ENCODE assay signal across 10 cellular contexts in genomic region chr19:17289489-17289888, GRCh38. TPM values are rescaled to one million over a fixed set of nuclear protein-coding genes. Genes with fewer than 3 reads are reported as not detected.
A peak's percentile ranks its signal among the peaks of the same experiment; 100 is the strongest.
DNase-seq lines count a peak whose midpoint lies in the region; ATAC-seq and TF ChIP-seq lines count a peak whose summit lies in the region.
"Had no signal": no experiment of that assay in that cellular context is flagged by ENCODE, and none has a peak within 500 bp of the region (broad histone marks: within the 10 kb centered on the region; RNA-seq: fewer than 3 reads in every experiment).

No MANE protein-coding gene starts in this region.

- no peak overlapping the region for H3K27ac Mint-ChIP-seq in nephron progenitor cell
- H3K27ac Mint-ChIP-seq: naive thymus-derived CD4-positive, alpha-beta T cell; T-helper 1 cell treated with Interleukin-12 subunit alpha and Interleukin-12 subunit beta and Interleukin-4 antibody, amounts not matched to agents 30 μg/mL and 1 μg/mL, for 36 hours had no signal

- peaks cover 18% of the 10 kb centered on the region for H3K27me3 Mint-ChIP-seq in nephron progenitor cell (ENCODE audit: low read depth, poor library complexity)

- no peak for TF ChIP-seq POLR2A in esophagus muscularis mucosa (IDR thresholded peaks at IDR 0.05; ENCODE audit: low read depth)

- peaks cover 1% of the 10 kb centered on the region for H3K36me3 Mint-ChIP-seq in nephron progenitor cell (ENCODE audit: low read depth)

- peak in 1 of 2 donors; percentile 26 for TF ChIP-seq CTCF in right atrium auricular region (IDR thresholded peaks at IDR 0.05)
- TF ChIP-seq CTCF in esophagus muscularis mucosa (IDR thresholded peaks at IDR 0.05) = no peak
- TF ChIP-seq CTCF in nephron progenitor cell (IDR thresholded peaks at IDR 0.05) = no peak

- DNase-seq in Right ventricle myocardium inferior (ENCODE audit: missing footprints) (peak; percentile 91), right atrium auricular region (ENCODE audit: low spot score) (no peak), SW480 (ENCODE audit: low spot score) (peak; percentile 36), esophagus muscularis mucosa (ENCODE audit: extremely low spot score) (peak; percentile 91), nephron progenitor cell (peak; percentile 84)
- no peak for DNase-seq in activated CD4-positive, CD25-positive, alpha-beta regulatory T cell treated with anti-CD3 and anti-CD28 coated beads, Interleukin-2, amount 50 U/mL, for 72 hours

- H3K4me3 ChIP-seq in right atrium auricular region = peak overlapping the region in 1 of 2 donors; percentile 25
- peak overlapping the region in 1 of 4 donors; percentile 22 for H3K4me3 ChIP-seq in esophagus muscularis mucosa

- no peaks in the 10 kb centered on the region for H3K9me3 Mint-ChIP-seq in nephron progenitor cell
- H3K9me3 Mint-ChIP-seq: T-helper 1 cell treated with Interleukin-12 subunit alpha and Interleukin-12 subunit beta and Interleukin-4 antibody, amounts not matched to agents 30 μg/mL and 1 μg/mL, for 36 hours had no signal

- ATAC-seq in Right ventricle myocardium inferior = no peak
- no peak for ATAC-seq in GM18861 (IDR thresholded peaks at IDR 0.05; ENCODE audit: unreplicated experiment)
- ATAC-seq in HG02763 (IDR thresholded peaks at IDR 0.05; ENCODE audit: unreplicated experiment) = no peak
- ATAC-seq: naive thymus-derived CD4-positive, alpha-beta T cell had no signal

- H3K27ac ChIP-seq in right atrium auricular region = no peak overlapping the region
- H3K27ac ChIP-seq in esophagus muscularis mucosa (replicated peaks in 1 of 4) = no peak overlapping the region

- H3K36me3 ChIP-seq in right atrium auricular region (no peaks in the 10 kb centered on the region), esophagus muscularis mucosa (peaks cover 0 to 8% (median 5%) of the 10 kb centered on the region in 4 donors)

- peaks cover 0 to 17% of the 10 kb centered on the region in 2 donors for H3K4me1 ChIP-seq in right atrium auricular region
- peaks cover 0 to 33% (median 21%) of the 10 kb centered on the region in 4 donors for H3K4me1 ChIP-seq in esophagus muscularis mucosa

- H3K4me3 Mint-ChIP-seq in nephron progenitor cell = no peak overlapping the region
- H3K4me3 Mint-ChIP-seq: T-helper 1 cell treated with Interleukin-12 subunit alpha and Interleukin-12 subunit beta and Interleukin-4 antibody, amounts not matched to agents 30 μg/mL and 1 μg/mL, for 36 hours had no signal

- TF ChIP-seq EP300 in esophagus muscularis mucosa (IDR thresholded peaks at IDR 0.05) = no peak

- H3K27me3 ChIP-seq in right atrium auricular region (no peaks in the 10 kb centered on the region), esophagus muscularis mucosa (no peaks in the 10 kb centered on the region)

- WGBS in esophagus muscularis mucosa = 13% methylated on average over 21 of the region's 22 CpGs

- H3K4me1 Mint-ChIP-seq in nephron progenitor cell = peaks cover 14% of the 10 kb centered on the region

- intact Hi-C loops in Right ventricle myocardium inferior (cut with DNase I) = loop anchor here (10.0 kb wide), 1 partner anchor 515 kb away; no protein-coding TSS in a partner anchor
- intact Hi-C loops in esophagus muscularis mucosa (cut with DNase I) = no loop called here

- no peaks in the 10 kb centered on the region for H3K9me3 ChIP-seq in right atrium auricular region
- no peaks in the 10 kb centered on the region for H3K9me3 ChIP-seq in esophagus muscularis mucosa

RNA-seq across cellular contexts. Expression of gene ANKLE1, which starts 7.8 kb away (rescaled TPM):
- total RNA-seq in Right ventricle myocardium inferior (0.19 TPM), right atrium auricular region (under 1 TPM in 1 of 2 donors, not detected in 1; 0.51 TPM), esophagus muscularis mucosa (1 to 10 TPM in 2 of 4 donors, under 1 TPM in 2; under 0.01 to 3.0 (median 0.88) TPM)

RNA-seq across cellular contexts. Expression of gene ABHD8, which starts 13.7 kb away (rescaled TPM):
- total RNA-seq in Right ventricle myocardium inferior = 13.8 TPM
- total RNA-seq in right atrium auricular region = 10 to 100 TPM; 11.8 to 15.8 TPM
- 10 to 100 TPM; 14.7 to 35.4 (median 28.1) TPM for total RNA-seq in esophagus muscularis mucosa

RNA-seq across cellular contexts. Expression of gene MRPL34, which starts 16.2 kb away (rescaled TPM):
- total RNA-seq in Right ventricle myocardium inferior (200 TPM), right atrium auricular region (100 to 1,000 TPM; 203 to 254 TPM), esophagus muscularis mucosa (100 to 1,000 TPM; 131 to 173 (median 147) TPM)

RNA-seq across cellular contexts. Expression of gene DDA1, which starts 19.9 kb away (rescaled TPM):
- total RNA-seq in Right ventricle myocardium inferior (28.8 TPM), right atrium auricular region (10 to 100 TPM; 22.2 to 40.1 TPM), esophagus muscularis mucosa (10 to 100 TPM; 12.0 to 25.4 (median 20.9) TPM)

RNA-seq across cellular contexts. Expression of gene BABAM1, which starts 22.2 kb away (rescaled TPM):
- 82.0 TPM for total RNA-seq in Right ventricle myocardium inferior
- 10 to 100 TPM; 67.9 to 71.7 TPM for total RNA-seq in right atrium auricular region
- 10 to 100 TPM; 72.2 to 92.3 (median 82.5) TPM for total RNA-seq in esophagus muscularis mucosa

Comparison
In these comparisons a context has a peak if more than half of its experiments do, and no peak if none do; other contexts are left out.
1. DNase-seq: peak in Right ventricle myocardium inferior (single experiment), SW480 (single experiment), esophagus muscularis mucosa (single experiment) and nephron progenitor cell (single experiment); none in right atrium auricular region (single experiment) and activated CD4-positive, CD25-positive, alpha-beta regulatory T cell treated with anti-CD3 and anti-CD28 coated beads, Interleukin-2, amount 50 U/mL, for 72 hours (single experiment).